1 cellular context compared by ENCODE assay signal in genomic region chr11:118620529-118621070, GRCh38.
A peak's percentile ranks its signal among the peaks of the same experiment; 100 is the strongest.
TF ChIP-seq lines count a peak whose summit lies in the region.

No MANE protein-coding gene starts in this region.

TF ChIP-seq in HepG2, 621 proteins besides CTCF, POLR2A, EP300 and RAD21 (continued from another document and continues in another):
- TF ChIP-seq HNF1A (IDR thresholded peaks at IDR 0.05; ENCODE audit: low read depth) (peak; percentile 28; the same call in 1 of the 2 replicates), HNF1A (CRISPR knock-in tag; IDR thresholded peaks at IDR 0.05; ENCODE audit: borderline replicate concordance) (no peak; the same call in 1 of the 2 replicates), TOE1 (CRISPR knock-in tag; IDR thresholded peaks at IDR 0.05) (no peak), ZSCAN22 (CRISPR knock-in tag; IDR thresholded peaks at IDR 0.05) (peak; percentile 58; the same call in 1 of the 2 replicates), ATF3 (CRISPR knock-in tag; IDR thresholded peaks at IDR 0.05) (0 out of 2 replicates have a peak, but pooled peaks have one; percentile 34), PHF8 (CRISPR knock-in tag; IDR thresholded peaks at IDR 0.05) (peak; percentile 69), FOSL2 (CRISPR knock-in tag; IDR thresholded peaks at IDR 0.05) (0 out of 2 replicates have a peak, but pooled peaks have one; percentile 17), CREB1 (IDR thresholded peaks at IDR 0.05) (no peak), CREB1 (CRISPR knock-in tag; IDR thresholded peaks at IDR 0.05) (peak; percentile 45), ZNF558 (CRISPR knock-in tag; IDR thresholded peaks at IDR 0.05; ENCODE audit: borderline replicate concordance) (peak; percentile 69; the same call in 1 of the 2 replicates), ZNF431 (CRISPR knock-in tag; IDR thresholded peaks at IDR 0.05; ENCODE audit: borderline replicate concordance, low read depth) (0 out of 2 replicates have a peak, but pooled peaks have one; percentile 75), GFI1 (CRISPR knock-in tag; IDR thresholded peaks at IDR 0.05; ENCODE audit: borderline replicate concordance) (peak; percentile 76), MEIS1 (CRISPR knock-in tag; IDR thresholded peaks at IDR 0.05; ENCODE audit: borderline replicate concordance) (peak; percentile 22; the same call in 1 of the 2 replicates), ZFP82 (CRISPR knock-in tag; IDR thresholded peaks at IDR 0.05; ENCODE audit: borderline replicate concordance) (0 out of 2 replicates have a peak, but pooled peaks have one; percentile 60), TBX2 (CRISPR knock-in tag; IDR thresholded peaks at IDR 0.05; ENCODE audit: borderline replicate concordance) (peak; percentile 53; the same call in 1 of the 2 replicates), GABPB1 (CRISPR knock-in tag; IDR thresholded peaks at IDR 0.05) (peak; percentile 87), ZNF510 (CRISPR knock-in tag; IDR thresholded peaks at IDR 0.05; ENCODE audit: low read depth) (peak; percentile 84), PRDM15 (CRISPR knock-in tag; IDR thresholded peaks at IDR 0.05) (peak; percentile 40; the same call in 1 of the 2 replicates), SAP130 (CRISPR knock-in tag; IDR thresholded peaks at IDR 0.05; ENCODE audit: low read depth) (peak; percentile 79), ZEB1 (IDR thresholded peaks at IDR 0.05; ENCODE audit: insufficient replicate concordance, low read depth) (peak; percentile 44), DNMT1 (CRISPR knock-in tag; IDR thresholded peaks at IDR 0.05) (0 out of 2 replicates have a peak, but pooled peaks have one; percentile 35), ZNF564 (CRISPR knock-in tag; IDR thresholded peaks at IDR 0.05) (peak; percentile 18; the same call in 1 of the 2 replicates), ZNF772 (CRISPR knock-in tag; IDR thresholded peaks at IDR 0.05) (peak; percentile 49; the same call in 1 of the 2 replicates), PHF20 (CRISPR knock-in tag; IDR thresholded peaks at IDR 0.05) (peak; percentile 82), MZF1 (CRISPR knock-in tag; IDR thresholded peaks at IDR 0.05; ENCODE audit: borderline replicate concordance) (peak; percentile 15; the same call in 1 of the 2 replicates), AKAP8 (CRISPR knock-in tag; IDR thresholded peaks at IDR 0.05) (peak; percentile 53; the same call in 1 of the 2 replicates), MED1 (CRISPR knock-in tag; IDR thresholded peaks at IDR 0.05) (peak; percentile 67), LCORL (IDR thresholded peaks at IDR 0.05) (no peak), LCORL (CRISPR knock-in tag; IDR thresholded peaks at IDR 0.05) (peak; percentile 59), SSRP1 (CRISPR knock-in tag; IDR thresholded peaks at IDR 0.05) (peak; percentile 47; the same call in 1 of the 2 replicates), CBFB (CRISPR knock-in tag; IDR thresholded peaks at IDR 0.05) (peak; percentile 27; the same call in 1 of the 2 replicates), YEATS2 (CRISPR knock-in tag; IDR thresholded peaks at IDR 0.05; ENCODE audit: borderline replicate concordance) (0 out of 2 replicates have a peak, but pooled peaks have one; percentile 54), ZNF547 (CRISPR knock-in tag; IDR thresholded peaks at IDR 0.05) (0 out of 2 replicates have a peak, but pooled peaks have one; percentile 13), HNF4A (CRISPR knock-in tag; IDR thresholded peaks at IDR 0.05) (peak; percentile 60), RARA (CRISPR knock-in tag; IDR thresholded peaks at IDR 0.05) (peak; percentile 70), ARNTL (CRISPR knock-in tag; IDR thresholded peaks at IDR 0.05) (peak; percentile 63), MAZ (IDR thresholded peaks at IDR 0.05; ENCODE audit: borderline replicate concordance, low read depth, low read length) (peak; percentile 48; the same call in 1 of the 2 replicates), MAZ (CRISPR knock-in tag; IDR thresholded peaks at IDR 0.05; ENCODE audit: low read depth) (no peak; the same call in 1 of the 2 replicates), ZNF709 (CRISPR knock-in tag; IDR thresholded peaks at IDR 0.05) (peak; percentile 48; the same call in 1 of the 2 replicates), EED (CRISPR knock-in tag; IDR thresholded peaks at IDR 0.05) (no peak), ZFX (CRISPR knock-in tag; IDR thresholded peaks at IDR 0.05; ENCODE audit: low read depth) (peak; percentile 88), TCF7L2 (IDR thresholded peaks at IDR 0.05; ENCODE audit: low read depth, low read length) (no peak), ZNF264 (CRISPR knock-in tag; IDR thresholded peaks at IDR 0.05) (peak; percentile 41), PBX3 (CRISPR knock-in tag; IDR thresholded peaks at IDR 0.05; ENCODE audit: borderline replicate concordance) (no peak), HDAC1 (CRISPR knock-in tag; IDR thresholded peaks at IDR 0.05) (peak; percentile 33; the same call in 1 of the 2 replicates), ZMYM2 (CRISPR knock-in tag; IDR thresholded peaks at IDR 0.05) (peak; percentile 58; the same call in 1 of the 2 replicates), ZNF782 (CRISPR knock-in tag; IDR thresholded peaks at IDR 0.05; ENCODE audit: borderline replicate concordance) (0 out of 2 replicates have a peak, but pooled peaks have one; percentile 21)
- TF ChIP-seq, protein P1, sequence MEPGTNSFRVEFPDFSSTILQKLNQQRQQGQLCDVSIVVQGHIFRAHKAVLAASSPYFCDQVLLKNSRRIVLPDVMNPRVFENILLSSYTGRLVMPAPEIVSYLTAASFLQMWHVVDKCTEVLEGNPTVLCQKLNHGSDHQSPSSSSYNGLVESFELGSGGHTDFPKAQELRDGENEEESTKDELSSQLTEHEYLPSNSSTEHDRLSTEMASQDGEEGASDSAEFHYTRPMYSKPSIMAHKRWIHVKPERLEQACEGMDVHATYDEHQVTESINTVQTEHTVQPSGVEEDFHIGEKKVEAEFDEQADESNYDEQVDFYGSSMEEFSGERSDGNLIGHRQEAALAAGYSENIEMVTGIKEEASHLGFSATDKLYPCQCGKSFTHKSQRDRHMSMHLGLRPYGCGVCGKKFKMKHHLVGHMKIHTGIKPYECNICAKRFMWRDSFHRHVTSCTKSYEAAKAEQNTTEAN (CRISPR knock-in tag; conservative IDR thresholded peaks at IDR 0.05) = peak; percentile 31; the same call in 1 of the 2 replicates
- TF ChIP-seq, protein P2, sequence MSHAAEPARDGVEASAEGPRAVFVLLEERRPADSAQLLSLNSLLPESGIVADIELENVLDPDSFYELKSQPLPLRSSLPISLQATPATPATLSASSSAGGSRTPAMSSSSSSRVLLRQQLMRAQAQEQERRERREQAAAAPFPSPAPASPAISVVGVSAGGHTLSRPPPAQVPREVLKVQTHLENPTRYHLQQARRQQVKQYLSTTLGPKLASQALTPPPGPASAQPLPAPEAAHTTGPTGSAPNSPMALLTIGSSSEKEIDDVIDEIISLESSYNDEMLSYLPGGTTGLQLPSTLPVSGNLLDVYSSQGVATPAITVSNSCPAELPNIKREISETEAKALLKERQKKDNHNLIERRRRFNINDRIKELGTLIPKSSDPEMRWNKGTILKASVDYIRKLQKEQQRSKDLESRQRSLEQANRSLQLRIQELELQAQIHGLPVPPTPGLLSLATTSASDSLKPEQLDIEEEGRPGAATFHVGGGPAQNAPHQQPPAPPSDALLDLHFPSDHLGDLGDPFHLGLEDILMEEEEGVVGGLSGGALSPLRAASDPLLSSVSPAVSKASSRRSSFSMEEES (CRISPR knock-in tag; IDR thresholded peaks at IDR 0.05) = peak; percentile 95
- TF ChIP-seq, protein P3, sequence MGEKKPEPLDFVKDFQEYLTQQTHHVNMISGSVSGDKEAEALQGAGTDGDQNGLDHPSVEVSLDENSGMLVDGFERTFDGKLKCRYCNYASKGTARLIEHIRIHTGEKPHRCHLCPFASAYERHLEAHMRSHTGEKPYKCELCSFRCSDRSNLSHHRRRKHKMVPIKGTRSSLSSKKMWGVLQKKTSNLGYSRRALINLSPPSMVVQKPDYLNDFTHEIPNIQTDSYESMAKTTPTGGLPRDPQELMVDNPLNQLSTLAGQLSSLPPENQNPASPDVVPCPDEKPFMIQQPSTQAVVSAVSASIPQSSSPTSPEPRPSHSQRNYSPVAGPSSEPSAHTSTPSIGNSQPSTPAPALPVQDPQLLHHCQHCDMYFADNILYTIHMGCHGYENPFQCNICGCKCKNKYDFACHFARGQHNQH (CRISPR knock-in tag; IDR thresholded peaks at IDR 0.05) = peak; percentile 34; the same call in 1 of the 2 replicates
- TF ChIP-seq, protein P4, sequence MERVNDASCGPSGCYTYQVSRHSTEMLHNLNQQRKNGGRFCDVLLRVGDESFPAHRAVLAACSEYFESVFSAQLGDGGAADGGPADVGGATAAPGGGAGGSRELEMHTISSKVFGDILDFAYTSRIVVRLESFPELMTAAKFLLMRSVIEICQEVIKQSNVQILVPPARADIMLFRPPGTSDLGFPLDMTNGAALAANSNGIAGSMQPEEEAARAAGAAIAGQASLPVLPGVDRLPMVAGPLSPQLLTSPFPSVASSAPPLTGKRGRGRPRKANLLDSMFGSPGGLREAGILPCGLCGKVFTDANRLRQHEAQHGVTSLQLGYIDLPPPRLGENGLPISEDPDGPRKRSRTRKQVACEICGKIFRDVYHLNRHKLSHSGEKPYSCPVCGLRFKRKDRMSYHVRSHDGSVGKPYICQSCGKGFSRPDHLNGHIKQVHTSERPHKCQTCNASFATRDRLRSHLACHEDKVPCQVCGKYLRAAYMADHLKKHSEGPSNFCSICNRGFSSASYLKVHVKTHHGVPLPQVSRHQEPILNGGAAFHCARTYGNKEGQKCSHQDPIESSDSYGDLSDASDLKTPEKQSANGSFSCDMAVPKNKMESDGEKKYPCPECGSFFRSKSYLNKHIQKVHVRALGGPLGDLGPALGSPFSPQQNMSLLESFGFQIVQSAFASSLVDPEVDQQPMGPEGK (CRISPR knock-in tag; IDR thresholded peaks at IDR 0.05) = peak; percentile 53; the same call in 1 of the 2 replicates
